Comparison of ENCODE assay signal across 7 cellular contexts in genomic region chr16:30948087-30948955, GRCh38. TPM values are rescaled to one million over a fixed set of nuclear protein-coding genes. Genes with fewer than 3 reads are reported as not detected.
DNase-seq lines count a peak whose midpoint lies in the region; ATAC-seq and TF ChIP-seq lines count a peak whose summit lies in the region.

No MANE protein-coding gene starts in this region.

- peak; percentile 63 for ATAC-seq in HCT116

- peaks cover 40% of the 10 kb centered on the region for H3K36me3 Mint-ChIP-seq in MCF 10A (ENCODE audit: insufficient read depth, unreplicated experiment)

- H3K79me2 ChIP-seq in HCT116 (ENCODE audit: insufficient read depth, low read length): peaks cover 3% of the 10 kb centered on the region; the same call in 1 of the 2 replicates

- H3K27ac Mint-ChIP-seq in MCF 10A (ENCODE audit: low read depth, unreplicated experiment): peak overlapping the region; percentile 87

- H3K4me2 ChIP-seq in HCT116 (ENCODE audit: low read length): peak overlapping the region; percentile 99

- no peak for TF ChIP-seq POLR2A in HCT116 (IDR thresholded peaks at IDR 0.05; ENCODE audit: borderline replicate concordance, extremely low read depth, insufficient read depth, insufficient read length)

- DNase-seq in EL: peak; percentile 97
- DNase-seq in HCT116 (ENCODE audit: low read depth, low spot score): peak; percentile 92
- DNase-seq in NCI-H774 (lab: John Stamatoyannopoulos, UW): peak; percentile 49
- peak; percentile 88 for DNase-seq in MCF 10A (ENCODE audit: unreplicated experiment)
- DNase-seq in iPS DF 4.7 (ENCODE audit: extremely low read depth, low spot score): peak; percentile 100
- peak; percentile 95 for DNase-seq in pulmonary artery endothelial cell (ENCODE audit: low read depth, low spot score)
- no peak for DNase-seq in activated CD4-positive, CD25-positive, alpha-beta regulatory T cell (lab: John Stamatoyannopoulos, UW)

- H3K27me3 ChIP-seq in HCT116 (ENCODE audit: insufficient read depth, low read length): no peaks in the 10 kb centered on the region

- H3K4me3 ChIP-seq in HCT116 (replicated peaks in 1 of 2; ENCODE audit: low read depth in 1 of 2, low read length in 2 of 2): peak overlapping the region; percentile 65 to 77

- H3K9ac ChIP-seq in HCT116 (ENCODE audit: low read length): peak overlapping the region; percentile 82

- intact Hi-C loops in HCT116 (cut with micrococcal nuclease): no loop called here
- intact Hi-C loops in MCF 10A (cut with micrococcal nuclease): loop anchor here (10.0 kb wide), 1 partner anchor 164 kb away; the partner anchor contains the start of gene ZNF629

- no peak for TF ChIP-seq CTCF in HCT116 (IDR thresholded peaks at IDR 0.05 in 2 of 3, conservative IDR thresholded peaks at IDR 0.05 in 1 of 3; ENCODE audit: borderline replicate concordance in 1 of 3, insufficient read depth in 1 of 3, low read depth in 2 of 3, low read length in 2 of 3)
- no peak for TF ChIP-seq CTCF in MCF 10A (IDR thresholded peaks at IDR 0.05; ENCODE audit: unreplicated experiment)

- H3K9me3 Mint-ChIP-seq in MCF 10A (ENCODE audit: unreplicated experiment): no peaks in the 10 kb centered on the region

- H3K36me3 ChIP-seq in HCT116 (ENCODE audit: control insufficient read depth in 1 of 2, insufficient read depth in 2 of 2, low read length in 2 of 2): peaks cover 11 to 14% of the 10 kb centered on the region in 2 experiments; a peak in 3 of 4 replicates

- no peaks in the 10 kb centered on the region for H3K9me2 ChIP-seq in HCT116 (ENCODE audit: insufficient read depth)

- H3K4me1 Mint-ChIP-seq in MCF 10A (ENCODE audit: insufficient read depth, unreplicated experiment): no peaks in the 10 kb centered on the region

- H3K9me3 ChIP-seq in HCT116 (ENCODE audit: control insufficient read depth in 1 of 2, insufficient read depth in 1 of 2, low read depth in 1 of 2, low read length in 2 of 2): no peaks in the 10 kb centered on the region

- no peak overlapping the region for H2AFZ ChIP-seq in HCT116 (ENCODE audit: low read depth, low read length, poor library complexity, severe bottlenecking)

- CTCF ChIA-PET in HCT116 (lab: Charles Lee) (no interaction called here), MCF 10A (lab: Yijun Ruan, JAX) (interaction anchor here (1.0 to 1.2 kb wide), 3 partner anchors 14 to 104 kb away, joined by 3 to 4 read pairs (median 3); no protein-coding TSS in a partner anchor)

- H3K27me3 Mint-ChIP-seq in MCF 10A (ENCODE audit: insufficient read depth, unreplicated experiment): no peaks in the 10 kb centered on the region

- BruUV-seq in HCT116 (replicated peaks; lab: Mats Ljungman, UMichigan): no TSS peak
- BruUV-seq in MCF 10A (replicated peaks; lab: Mats Ljungman, UMichigan): no TSS peak

- H3K4me1 ChIP-seq in HCT116 (ENCODE audit: control insufficient read depth in 1 of 2, insufficient read depth in 2 of 2, low read length in 2 of 2): peaks cover 15 to 35% of the 10 kb centered on the region in 2 experiments

- peak overlapping the region; percentile 96 for H3K27ac ChIP-seq in HCT116 (ENCODE audit: low read depth, low read length)

- POLR2A ChIA-PET in HCT116 (lab: Charles Lee) (no interaction called here), MCF 10A (lab: Yijun Ruan, JAX) (interaction anchor here (1.3 to 2.9 kb wide), 4 partner anchors 7 to 101 kb away, joined by 3 to 34 read pairs (median 3); partner anchors contain the start of gene SETD1A)

- TF ChIP-seq RAD21 in HCT116 (IDR thresholded peaks at IDR 0.05; ENCODE audit: low read depth): no peak

- no peaks in the 10 kb centered on the region for H4K20me1 ChIP-seq in HCT116 (ENCODE audit: insufficient read depth)

- RAD21 ChIA-PET in HCT116 (lab: Charles Lee; ENCODE audit: low non-redundant PET in 1 of 2, low total read pairs in 2 of 2, uncharacterized antibody in 2 of 2, unreplicated experiment in 2 of 2): no interaction called here

- H3K4me3 Mint-ChIP-seq in MCF 10A (ENCODE audit: unreplicated experiment): peak overlapping the region; percentile 94

TF ChIP-seq in HCT116, 20 proteins besides CTCF, POLR2A, EP300 and RAD21:
- TF ChIP-seq JUND (IDR thresholded peaks at IDR 0.05): no peak
- no peak for TF ChIP-seq ZFX (IDR thresholded peaks at IDR 0.05)
- TF ChIP-seq POLR2AphosphoS5 (IDR thresholded peaks at IDR 0.05; ENCODE audit: low read depth, low read length): peak; percentile 74; the same call in 1 of the 2 replicates
- TF ChIP-seq TCF7L2 (IDR thresholded peaks at IDR 0.05; ENCODE audit: borderline replicate concordance, extremely low read depth, insufficient read depth, insufficient read length): no peak

RNA-seq across cellular contexts. Expression of gene ORAI3, which starts 0.5 kb away (rescaled TPM):
- total RNA-seq in HCT116 (2021; ENCODE audit: unreplicated experiment): 9.0 TPM
- polyA plus RNA-seq in HCT116 (2012): 8.1 and 8.7 TPM in 2 replicates
- total RNA-seq in MCF 10A (2022): 16.2 and 21.2 TPM in 2 replicates
- total RNA-seq in pulmonary artery endothelial cell: 12.4 and 19.5 TPM in 2 replicates

RNA-seq across cellular contexts. Expression of gene SETD1A, which starts 9.2 kb away (rescaled TPM):
- total RNA-seq in HCT116 (2021; ENCODE audit: unreplicated experiment): 26.9 TPM
- polyA plus RNA-seq in HCT116 (2012): 16.1 and 18.5 TPM in 2 replicates
- total RNA-seq in MCF 10A (2022): 15.0 and 15.8 TPM in 2 replicates
- total RNA-seq in pulmonary artery endothelial cell: 2.2 and 2.4 TPM in 2 replicates

RNA-seq across cellular contexts. Expression of gene FBXL19, which starts 24.9 kb away (rescaled TPM):
- total RNA-seq in HCT116 (2021; ENCODE audit: unreplicated experiment) (45.2 TPM), MCF 10A (2022) (18.0 and 23.4 TPM in 2 replicates), pulmonary artery endothelial cell (27.0 and 29.7 TPM in 2 replicates)
- polyA plus RNA-seq in HCT116 (2012): 25.3 and 26.6 TPM in 2 replicates

RNA-seq across cellular contexts. Expression of gene HSD3B7, which starts 36.7 kb away (rescaled TPM):
- total RNA-seq in HCT116 (2021; ENCODE audit: unreplicated experiment) (8.6 TPM), MCF 10A (2022) (5.0 and 5.3 TPM in 2 replicates), pulmonary artery endothelial cell (11.3 and 14.9 TPM in 2 replicates)
- 8.6 and 9.5 TPM in 2 replicates for polyA plus RNA-seq in HCT116 (2012)

RNA-seq across cellular contexts. Expression of gene CTF1, which starts 51.9 kb away (rescaled TPM):
- 1.4 TPM for total RNA-seq in HCT116 (2021; ENCODE audit: unreplicated experiment)
- polyA plus RNA-seq in HCT116 (2012): 2.2 and 3.3 TPM in 2 replicates
- 3.6 and 4.1 TPM in 2 replicates for total RNA-seq in MCF 10A (2022)
- 0.20 and 0.21 TPM in 2 replicates for total RNA-seq in pulmonary artery endothelial cell

Comparison
In these comparisons a context has a peak if more than half of its experiments do, and no peak if none do; other contexts are left out.
1. DNase-seq: peak in EL (single experiment), HCT116 (single experiment), NCI-H774 (single experiment), MCF 10A (single experiment), iPS DF 4.7 (single experiment) and pulmonary artery endothelial cell (single experiment); none in activated CD4-positive, CD25-positive, alpha-beta regulatory T cell (0 of 4).